8 cellular contexts compared by ENCODE assay signal in the genomic region with DNA sequence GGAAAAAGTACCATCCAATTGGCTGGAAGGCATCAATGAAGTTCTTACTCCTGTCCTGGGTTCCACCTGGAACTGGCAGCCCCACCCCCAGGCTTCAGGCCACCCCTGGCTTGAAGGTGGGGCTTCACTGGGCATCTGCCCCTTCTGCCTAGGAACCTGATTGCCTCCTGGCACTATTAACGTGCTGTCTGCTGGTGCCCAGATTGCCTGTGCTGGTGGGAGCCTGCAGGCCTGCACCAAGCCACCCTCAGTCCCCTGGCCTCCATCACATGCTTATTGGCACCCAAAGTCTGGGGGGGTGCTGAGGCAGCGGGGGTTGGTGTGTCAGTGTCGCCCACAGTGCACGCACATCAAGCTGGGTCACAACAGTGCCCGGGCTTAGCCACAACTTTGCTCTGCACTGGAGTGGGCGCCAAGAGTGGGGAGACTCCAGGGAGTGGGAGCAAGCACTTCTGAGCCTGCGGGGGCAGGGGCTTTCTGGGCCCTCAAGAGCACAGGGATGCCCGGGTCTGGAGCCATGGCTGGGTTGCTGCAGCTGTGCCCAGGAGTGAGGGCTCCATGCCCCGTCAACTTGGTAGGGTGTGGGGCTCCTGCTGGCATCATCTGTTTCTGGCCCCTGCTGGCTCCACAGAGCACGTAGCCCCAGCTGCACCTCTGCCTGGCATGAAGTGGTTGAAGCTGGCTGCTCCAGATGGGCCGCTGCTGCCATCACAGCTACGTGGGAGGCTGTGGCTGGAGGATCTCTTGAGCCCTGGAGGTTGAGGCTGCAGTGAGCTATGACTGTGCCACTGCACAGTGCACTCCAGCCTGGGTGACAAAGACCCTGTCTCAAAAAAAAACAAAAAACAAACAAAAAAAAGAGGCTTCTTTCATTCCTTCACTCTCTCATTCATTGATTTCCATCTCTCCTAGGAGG. TPM values are rescaled to one million over a fixed set of nuclear protein-coding genes. Genes with fewer than 3 reads are reported as not detected.
A peak's percentile ranks its signal among the peaks of the same experiment; 100 is the strongest.
DNase-seq lines count a peak whose midpoint lies in the region; ATAC-seq and TF ChIP-seq lines count a peak whose summit lies in the region.
"Had no signal": no experiment of that assay in that cellular context is flagged by ENCODE, and none has a peak within 500 bp of the region (broad histone marks: within the 10 kb centered on the region; RNA-seq: fewer than 3 reads in every experiment).

No MANE protein-coding gene starts in this region.

- H3K9me2 ChIP-seq in HCT116 (ENCODE audit: insufficient read depth): no peaks in the 10 kb centered on the region

- ATAC-seq in HCT116 (no peak), T-helper 17 cell (no peak), HG02870 (IDR thresholded peaks at IDR 0.05; ENCODE audit: unreplicated experiment) (no peak)

- POLR2A ChIA-PET in HCT116 (lab: Charles Lee): interaction anchor here (1.0 to 7.4 kb wide), 12 partner anchors 7 to 104 kb away, joined by 3 to 219 read pairs (median 4); partner anchors contain the start of genes EVA1B, OSCP1 and STK40

- H3K9ac ChIP-seq in HCT116 (ENCODE audit: low read length): peak overlapping the region; percentile 83

- H3K27me3 ChIP-seq in HCT116 (ENCODE audit: insufficient read depth, low read length): no peaks in the 10 kb centered on the region

- H3K4me2 ChIP-seq in HCT116 (ENCODE audit: low read length): peak overlapping the region; percentile 96

- no peaks in the 10 kb centered on the region for H3K27me3 Mint-ChIP-seq in T-helper 17 cell

- intact Hi-C loops in HCT116 (cut with micrococcal nuclease): loop anchor here (1.0 kb wide), 1 partner anchor 16 kb away; no protein-coding TSS in a partner anchor

- no peaks in the 10 kb centered on the region for H4K20me1 ChIP-seq in HCT116 (ENCODE audit: insufficient read depth)

- H3K27ac ChIP-seq in HCT116 (ENCODE audit: low read depth, low read length) (peak overlapping the region; percentile 74), substantia nigra (ENCODE audit: low read depth, low read length, poor library complexity, severe bottlenecking) (no peak overlapping the region)

- H3K27ac Mint-ChIP-seq in T-helper 17 cell: peak overlapping the region; percentile 67

- peak overlapping the region; percentile 78 to 79 for H3K4me3 ChIP-seq in HCT116 (replicated peaks in 1 of 2; ENCODE audit: low read depth in 1 of 2, low read length in 2 of 2)
- peak overlapping the region; percentile 15 for H3K4me3 ChIP-seq in skeletal muscle cell (ENCODE audit: low read depth, low read length)

- H2AFZ ChIP-seq in HCT116 (ENCODE audit: low read depth, low read length, poor library complexity, severe bottlenecking): no peak overlapping the region

- peak overlapping the region; percentile 85 for H3K4me3 Mint-ChIP-seq in T-helper 17 cell

- TF ChIP-seq RAD21 in HCT116 (IDR thresholded peaks at IDR 0.05; ENCODE audit: low read depth): no peak

- CTCF ChIA-PET in HCT116 (lab: Charles Lee): interaction anchor here (0.9 to 2.3 kb wide), 4 partner anchors 15 to 33 kb away, joined by 3 to 7 read pairs (median 4); partner anchors contain the start of gene STK40

- TF ChIP-seq POLR2A in HCT116 (IDR thresholded peaks at IDR 0.05; ENCODE audit: borderline replicate concordance, extremely low read depth, insufficient read depth, insufficient read length): no peak

- peaks cover 7% of the 10 kb centered on the region for H3K79me2 ChIP-seq in HCT116 (ENCODE audit: insufficient read depth, low read length)

- no peak for DNase-seq in HCT116 (ENCODE audit: low read depth, low spot score)
- DNase-seq in T-helper 17 cell: no peak
- peak; percentile 21 for DNase-seq in foreskin melanocyte
- no peak for DNase-seq in skeletal muscle cell (ENCODE audit: low read depth)
- DNase-seq in substantia nigra (lab: John Stamatoyannopoulos, UW): no peak
- no peak for DNase-seq in cerebellum (ENCODE audit: low spot score)
- DNase-seq: NCI-H2107 had no signal

- H3K4me1 ChIP-seq in HCT116 (ENCODE audit: control insufficient read depth in 1 of 2, insufficient read depth in 2 of 2, low read length in 2 of 2): peaks cover 16 to 28% of the 10 kb centered on the region in 2 experiments

- H3K36me3 Mint-ChIP-seq in T-helper 17 cell (ENCODE audit: low read depth): peaks cover 3% of the 10 kb centered on the region

- TSS peak; percentile 48 for BruUV-seq in HCT116 (replicated peaks; lab: Mats Ljungman, UMichigan)

- H3K4me1 Mint-ChIP-seq in T-helper 17 cell: peaks cover 24% of the 10 kb centered on the region

- H3K9me3 ChIP-seq in HCT116 (ENCODE audit: control insufficient read depth in 1 of 2, insufficient read depth in 1 of 2, low read depth in 1 of 2, low read length in 2 of 2) (no peaks in the 10 kb centered on the region), T-helper 17 cell (ENCODE audit: control insufficient read depth, low read length, poor library complexity, severe bottlenecking) (no peaks in the 10 kb centered on the region)

- no peak for TF ChIP-seq CTCF in HCT116 (IDR thresholded peaks at IDR 0.05 in 2 of 3, conservative IDR thresholded peaks at IDR 0.05 in 1 of 3; ENCODE audit: borderline replicate concordance in 1 of 3, insufficient read depth in 1 of 3, low read depth in 2 of 3, low read length in 2 of 3)

- H3K36me3 ChIP-seq in HCT116 (ENCODE audit: control insufficient read depth in 1 of 2, insufficient read depth in 2 of 2, low read length in 2 of 2): no peaks in the 10 kb centered on the region

- RAD21 ChIA-PET in HCT116 (lab: Charles Lee; ENCODE audit: low non-redundant PET in 1 of 2, low total read pairs in 2 of 2, uncharacterized antibody in 2 of 2, unreplicated experiment in 2 of 2): no interaction called here

TF ChIP-seq in HCT116, 20 proteins besides CTCF, POLR2A, EP300 and RAD21:
- TF ChIP-seq CEBPB (IDR thresholded peaks at IDR 0.05; ENCODE audit: low read depth) (no peak), EZH2 (IDR thresholded peaks at IDR 0.05) (no peak), POLR2AphosphoS5 (IDR thresholded peaks at IDR 0.05; ENCODE audit: low read depth, low read length) (no peak), TCF7L2 (IDR thresholded peaks at IDR 0.05; ENCODE audit: borderline replicate concordance, extremely low read depth, insufficient read depth, insufficient read length) (no peak), YY1 (IDR thresholded peaks at IDR 0.05; ENCODE audit: extremely low read depth, insufficient replicate concordance, low read depth, low read length) (no peak), SRF (IDR thresholded peaks at IDR 0.05; ENCODE audit: low read depth) (no peak), SIN3A (IDR thresholded peaks at IDR 0.05; ENCODE audit: low read depth) (no peak), EGR1 (IDR thresholded peaks at IDR 0.05; ENCODE audit: low read depth) (no peak), ELF1 (IDR thresholded peaks at IDR 0.05; ENCODE audit: borderline replicate concordance, low read depth) (no peak), JUND (IDR thresholded peaks at IDR 0.05) (no peak), FOSL1 (IDR thresholded peaks at IDR 0.05; ENCODE audit: low read depth) (no peak), ZNF274 (IDR thresholded peaks at IDR 0.05; ENCODE audit: low read depth, low read length) (no peak), SP1 (IDR thresholded peaks at IDR 0.05; ENCODE audit: low read depth) (no peak), ZBTB33 (IDR thresholded peaks at IDR 0.05; ENCODE audit: extremely low read depth, insufficient replicate concordance, low read length) (no peak), CBX3 (IDR thresholded peaks at IDR 0.05; ENCODE audit: low read depth) (no peak), EZH2phosphoT487 (IDR thresholded peaks at IDR 0.05; ENCODE audit: borderline replicate concordance) (no peak)
- TF ChIP-seq, protein P1, sequence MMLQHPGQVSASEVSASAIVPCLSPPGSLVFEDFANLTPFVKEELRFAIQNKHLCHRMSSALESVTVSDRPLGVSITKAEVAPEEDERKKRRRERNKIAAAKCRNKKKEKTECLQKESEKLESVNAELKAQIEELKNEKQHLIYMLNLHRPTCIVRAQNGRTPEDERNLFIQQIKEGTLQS (IDR thresholded peaks at IDR 0.05): no peak

RNA-seq across cellular contexts. Expression of gene LSM10, which starts 4.2 kb away (rescaled TPM):
- total RNA-seq in HCT116 (2021; ENCODE audit: unreplicated experiment) (49.5 TPM), T-helper 17 cell (10 to 100 TPM; 26.4 to 31.1 TPM), cerebellum (3.5 TPM)
- polyA plus RNA-seq in HCT116 (2012): 62.3 and 62.4 TPM in 2 replicates

RNA-seq across cellular contexts. Expression of gene STK40, which starts 16.1 kb away (rescaled TPM):
- total RNA-seq in HCT116 (2021; ENCODE audit: unreplicated experiment): 33.9 TPM
- polyA plus RNA-seq in HCT116 (2012): 32.4 and 34.9 TPM in 2 replicates
- total RNA-seq in T-helper 17 cell: 10 to 100 TPM; 32.9 to 49.8 TPM
- total RNA-seq in cerebellum: 12.2 TPM

RNA-seq across cellular contexts. Expression of gene OSCP1, which starts 48.4 kb away (rescaled TPM):
- 4.1 TPM for total RNA-seq in HCT116 (2021; ENCODE audit: unreplicated experiment)
- polyA plus RNA-seq in HCT116 (2012): 2.7 and 3.7 TPM in 2 replicates
- under 1 TPM in 1 of 2 donors, not detected in 1; 0.99 TPM for total RNA-seq in T-helper 17 cell
- total RNA-seq in cerebellum: 17.1 TPM
